8 cellular contexts compared by ENCODE assay signal in genomic region chr12:114684098-114684869, GRCh38. TPM values are rescaled to one million over a fixed set of nuclear protein-coding genes. Genes with fewer than 3 reads are reported as not detected.
DNase-seq lines count a peak whose midpoint lies in the region; ATAC-seq and TF ChIP-seq lines count a peak whose summit lies in the region.

Gene TBX3, minus strand, starts transcription at chr12:114684175. Its CDS starts 975 bp downstream, at chr12:114683200.

- peak; percentile 91 for ATAC-seq in gastroesophageal sphincter

- H3K4me2 ChIP-seq in OCI-LY7 (ENCODE audit: low read length) = no peak within 1 kb of the TSS
- H3K4me2 ChIP-seq in neural cell (ENCODE audit: low read length) = peak within 1 kb of the TSS; percentile 17

- no peaks in the 10 kb centered on the region for H3K9me3 ChIP-seq in OCI-LY7 (ENCODE audit: low read length)
- H3K9me3 ChIP-seq in gastroesophageal sphincter = no peaks in the 10 kb centered on the region
- H3K9me3 ChIP-seq in neural cell (ENCODE audit: low read length) = peaks cover 13% of the 10 kb centered on the region

- no peaks in the 10 kb centered on the region for H4K20me1 ChIP-seq in OCI-LY7 (ENCODE audit: insufficient read depth, low read length)
- no peaks in the 10 kb centered on the region for H4K20me1 ChIP-seq in neural cell (ENCODE audit: insufficient read depth)

- TF ChIP-seq EP300 in gastroesophageal sphincter (IDR thresholded peaks at IDR 0.05) (no peak), neural cell (conservative IDR thresholded peaks at IDR 0.05; ENCODE audit: poor library complexity, severe bottlenecking) (no peak)

- CTCF ChIA-PET in OCI-LY7 (lab: Charles Lee; ENCODE audit: unreplicated experiment) = no interaction called here

- H3F3A ChIP-seq in neural cell (ENCODE audit: insufficient read depth, low read length, poor library complexity, severe bottlenecking) = peaks cover 3% of the 10 kb centered on the region

- H3K9me2 ChIP-seq in OCI-LY7 (ENCODE audit: insufficient read depth, low read length) (no peaks in the 10 kb centered on the region), neural cell (ENCODE audit: insufficient read depth, low read length) (no peaks in the 10 kb centered on the region)

- TF ChIP-seq CTCF in OCI-LY7 (conservative IDR thresholded peaks at IDR 0.05; ENCODE audit: low read length) (peak; percentile 55), gastroesophageal sphincter (IDR thresholded peaks at IDR 0.05) (peak in 3 of 4 experiments; percentile 43 to 68 (median 62)), neural cell (IDR thresholded peaks at IDR 0.05; ENCODE audit: poor library complexity, severe bottlenecking) (peak; percentile 76)

- H3K79me2 ChIP-seq in OCI-LY7 (ENCODE audit: insufficient read depth, low read depth, low read length) (no peaks in the 10 kb centered on the region), neural cell (replicated peaks; ENCODE audit: insufficient read depth, low read length) (no peaks in the 10 kb centered on the region)

- no peak within 1 kb of the TSS for H2AFZ ChIP-seq in OCI-LY7 (ENCODE audit: low read length)
- H2AFZ ChIP-seq in neural cell (ENCODE audit: low read depth, low read length) = no peak within 1 kb of the TSS

- H3K27ac Mint-ChIP-seq in activated naive CD8-positive, alpha-beta T cell = no peak within 1 kb of the TSS

- peak within 1 kb of the TSS; percentile 84 for H3K4me3 Mint-ChIP-seq in activated naive CD8-positive, alpha-beta T cell

- peaks cover 38% of the 10 kb centered on the region for H3K27me3 ChIP-seq in gastroesophageal sphincter
- peaks cover 100% of the 10 kb centered on the region for H3K27me3 ChIP-seq in neural cell (ENCODE audit: insufficient read depth, low read depth, low read length)

- TF ChIP-seq POLR2A in gastroesophageal sphincter (IDR thresholded peaks at IDR 0.05) = peak; percentile 77 to 88

- peak within 1 kb of the TSS; percentile 38 for H3K9ac ChIP-seq in neural cell (ENCODE audit: low read length)

- peaks cover 36% of the 10 kb centered on the region for H3K4me1 Mint-ChIP-seq in activated naive CD8-positive, alpha-beta T cell (ENCODE audit: low read depth)

- H3K27me3 Mint-ChIP-seq in activated naive CD8-positive, alpha-beta T cell = peaks cover 63% of the 10 kb centered on the region

- peak; percentile 72 for TF ChIP-seq RAD21 in neural cell (conservative IDR thresholded peaks at IDR 0.05)

- H3K4me3 ChIP-seq in OCI-LY7 (ENCODE audit: low read depth, low read length, poor library complexity, severe bottlenecking) (no peak within 1 kb of the TSS), gastroesophageal sphincter (peak within 1 kb of the TSS; percentile 56 to 71), neural cell (ENCODE audit: low read length) (peak within 1 kb of the TSS; percentile 71)

- WGBS in gastroesophageal sphincter (ENCODE audit: low coverage in 1 of 2), 2 donors = 0 to 1% methylated on average over 13 to 18 of the region's 76 CpGs

- H3K27ac ChIP-seq in OCI-LY7 (ENCODE audit: low read depth, low read length, poor library complexity, severe bottlenecking) = no peak within 1 kb of the TSS
- H3K27ac ChIP-seq in gastroesophageal sphincter = peak within 1 kb of the TSS; percentile 70 to 89 (median 86)
- no peak within 1 kb of the TSS for H3K27ac ChIP-seq in neural cell (ENCODE audit: low read length)
- H3K27ac ChIP-seq in temporal lobe (ENCODE audit: low read depth, low read length) = peak within 1 kb of the TSS; percentile 38

- no peaks in the 10 kb centered on the region for H3K9me3 Mint-ChIP-seq in activated naive CD8-positive, alpha-beta T cell (ENCODE audit: low read depth)

- no peaks in the 10 kb centered on the region for H3K36me3 ChIP-seq in OCI-LY7 (ENCODE audit: insufficient read depth, low read length)
- peaks cover 0 to 6% of the 10 kb centered on the region in 2 donors for H3K36me3 ChIP-seq in gastroesophageal sphincter
- no peaks in the 10 kb centered on the region for H3K36me3 ChIP-seq in neural cell (ENCODE audit: insufficient read depth, low read length)

- BruUV-seq in OCI-LY7 (replicated peaks; lab: Mats Ljungman, UMichigan) = no TSS peak

- no peaks in the 10 kb centered on the region for H3K36me3 Mint-ChIP-seq in activated naive CD8-positive, alpha-beta T cell

- peak in 13 of 14 donors; percentile 5 to 49 (median 30) for DNase-seq in C1 segment of cervical spinal cord (lab: John Stamatoyannopoulos, UW)
- peak; percentile 71 for DNase-seq in HS-27A (ENCODE audit: low read depth)
- no peak for DNase-seq in OCI-LY7 (ENCODE audit: low spot score)
- DNase-seq in NCI-H2107 treated with DMSO at 0.1 percent for 48 hours (lab: John Stamatoyannopoulos, UW; ENCODE audit: unreplicated experiment) = no peak

- H3K4me1 ChIP-seq in OCI-LY7 (ENCODE audit: insufficient read depth, low read length, poor library complexity, severe bottlenecking) (no peaks in the 10 kb centered on the region), gastroesophageal sphincter (peaks cover 0 to 45% (median 3%) of the 10 kb centered on the region in 3 donors)

- POLR2A ChIA-PET in OCI-LY7 (lab: Charles Lee) = no interaction called here

- intact Hi-C loops in OCI-LY7 (cut with micrococcal nuclease; ENCODE audit: unreplicated experiment) = no loop called here

TF ChIP-seq in neural cell, 6 proteins besides CTCF, POLR2A, EP300 and RAD21:
- peak; percentile 76 for TF ChIP-seq SMC3 (conservative IDR thresholded peaks at IDR 0.05; ENCODE audit: poor library complexity)
- TF ChIP-seq POLR2AphosphoS5 (IDR thresholded peaks at IDR 0.05) = no peak
- TF ChIP-seq MXI1 (conservative IDR thresholded peaks at IDR 0.05; ENCODE audit: poor library complexity, severe bottlenecking) = peak; percentile 70
- TF ChIP-seq TAF1 (IDR thresholded peaks at IDR 0.05; ENCODE audit: low read depth) = no peak
- no peak for TF ChIP-seq REST (IDR thresholded peaks at IDR 0.05; ENCODE audit: borderline replicate concordance)
- no peak for TF ChIP-seq EZH2 (IDR thresholded peaks at IDR 0.05; ENCODE audit: borderline replicate concordance, insufficient read depth, low read length, poor library complexity, severe bottlenecking)

RNA-seq across cellular contexts. Expression of gene TBX3, which starts in this region (rescaled TPM):
- total RNA-seq in OCI-LY7 (2014; rRNA removed; shearing (Covaris generic)) = not detected in 2 replicates
- not detected in 2 replicates for total RNA-seq in OCI-LY7 (2022)
- total RNA-seq in gastroesophageal sphincter = 10 to 100 TPM in 2 of 4 donors, 1 to 10 TPM in 2; 6.9 to 17.4 (median 10.0) TPM
- polyA plus RNA-seq in neural cell = not detected in 2 replicates
- 0.24 TPM in 1 of 2 replicates, not detected in the other for polyA minus RNA-seq in neural cell
- total RNA-seq in temporal lobe = 1.5 TPM

Comparison
In these comparisons a context has a peak if more than half of its experiments do, and no peak if none do; other contexts are left out.
1. DNase-seq: peak in C1 segment of cervical spinal cord (13 of 14) and HS-27A (single experiment); none in OCI-LY7 (single experiment) and NCI-H2107 treated with DMSO at 0.1 percent for 48 hours (single experiment).
2. H3K27ac ChIP-seq: peak in gastroesophageal sphincter (4 of 4) and temporal lobe (single experiment); none in OCI-LY7 (single experiment) and neural cell (single experiment).
3. Peak in every context shown above with its lines, with median percentiles within 50 percentile points of each other: CTCF ChIP-seq.